Comparison of ENCODE assay signal across 26 cellular contexts in genomic region chr10:97825020-97825739, GRCh38. TPM values are rescaled to one million over a fixed set of nuclear protein-coding genes. Genes with fewer than 3 reads are reported as not detected.
DNase-seq lines count a peak whose midpoint lies in the region; ATAC-seq, FAIRE-seq and TF ChIP-seq lines count a peak whose summit lies in the region.
"Had no signal": no experiment of that assay in that cellular context is flagged by ENCODE, and none has a peak within 500 bp of the region (broad histone marks: within the 10 kb centered on the region; RNA-seq: fewer than 3 reads in every experiment).

No MANE protein-coding gene starts in this region.

- no peak for ATAC-seq in activated CD8-positive, alpha-beta T cell treated with anti-CD3 and anti-CD28 coated beads, Interleukin-2, amount 10 ng/mL, durations not matched to agents 7 days and 5 days
- ATAC-seq in activated CD8-positive, alpha-beta T cell treated with anti-CD3 and anti-CD28 coated beads for 36 hours: no peak
- no peak for ATAC-seq in stimulated activated effector memory CD8-positive, alpha-beta T cell treated with anti-CD3 and anti-CD28 coated beads, Interleukin-12 subunit alpha, Interleukin-12 subunit beta, amount 100 ng/mL, for 72 hours
- no peak for ATAC-seq in GM18519 (IDR thresholded peaks at IDR 0.05; ENCODE audit: low FRiP score, unreplicated experiment)
- ATAC-seq: PC-3 had no signal

- H4K8ac ChIP-seq in H9 (replicated peaks; ENCODE audit: insufficient read length, low read depth, low read length) (no peak overlapping the region), H1 (ENCODE audit: extremely low read depth, insufficient read depth, low read length) (no peak overlapping the region)

- peaks cover 1% of the 10 kb centered on the region for H3K27me3 Mint-ChIP-seq in activated CD8-positive, alpha-beta T cell treated with anti-CD3 and anti-CD28 coated beads, Interleukin-2, amount 10 ng/mL, durations not matched to agents 7 days and 5 days (ENCODE audit: low read depth)
- no peaks in the 10 kb centered on the region for H3K27me3 Mint-ChIP-seq in activated CD8-positive, alpha-beta T cell treated with anti-CD3 and anti-CD28 coated beads for 36 hours
- no peaks in the 10 kb centered on the region; the same call in 1 of the 2 replicates for H3K27me3 Mint-ChIP-seq in H9 (ENCODE audit: low read depth)
- H3K27me3 Mint-ChIP-seq: IgD-negative memory B cell had no signal

- H3K4me3 ChIP-seq in H1 (ENCODE audit: extremely low read depth in 1 of 4, insufficient read depth in 2 of 4, low read depth in 3 of 4, low read length in 4 of 4): no peak overlapping the region
- H3K4me3 ChIP-seq: HAP-1 had no signal

- H2BK5ac ChIP-seq in H9 (ENCODE audit: insufficient read length, low read length) (no peak overlapping the region), H1 (ENCODE audit: low read depth, low read length) (no peak overlapping the region)

- H3K4me2 ChIP-seq in H9 (ENCODE audit: insufficient read depth, insufficient read length, low read length) (no peak overlapping the region), H1 (ENCODE audit: insufficient read depth in 1 of 2, low read depth in 2 of 2, low read length in 2 of 2) (no peak overlapping the region)
- H3K4me2 ChIP-seq: SK-N-SH had no signal

- POLR2A ChIA-PET in activated CD8-positive, alpha-beta T cell treated with anti-CD3 and anti-CD28 coated beads, Interleukin-2, amount 10 ng/mL, durations not matched to agents 7 days and 5 days (lab: Charles Lee): no interaction called here
- POLR2A ChIA-PET in activated CD8-positive, alpha-beta T cell treated with anti-CD3 and anti-CD28 coated beads for 36 hours (lab: Charles Lee): no interaction called here
- POLR2A ChIA-PET in H1 (lab: Charles Lee; ENCODE audit: partially characterized antibody): no interaction called here

- TF ChIP-seq CTCF in activated CD8-positive, alpha-beta T cell treated with anti-CD3 and anti-CD28 coated beads for 36 hours (IDR thresholded peaks at IDR 0.05): no peak
- TF ChIP-seq CTCF in H9 (conservative IDR thresholded peaks at IDR 0.05) (no peak), H1 (IDR thresholded peaks at IDR 0.05; ENCODE audit: control extremely low read depth in 1 of 3, insufficient read depth in 1 of 3, low read depth in 1 of 3, low read length in 3 of 3) (no peak)

- no peaks in the 10 kb centered on the region for H3K79me1 ChIP-seq in H9 (ENCODE audit: insufficient read depth, low read depth, low read length, poor library complexity, severe bottlenecking)
- no peaks in the 10 kb centered on the region; the same call in 1 of the 2 replicates for H3K79me1 ChIP-seq in H1 (ENCODE audit: low read depth, low read length)

- intact Hi-C loops in activated CD8-positive, alpha-beta T cell treated with anti-CD3 and anti-CD28 coated beads for 36 hours (cut with micrococcal nuclease): no loop called here

- H2BK20ac ChIP-seq in H9 (ENCODE audit: low read depth, low read length, poor library complexity, severe bottlenecking) (no peak overlapping the region), H1 (ENCODE audit: low read length) (no peak overlapping the region)

- peak overlapping the region; percentile 14 for H3K18ac ChIP-seq in H9 (ENCODE audit: insufficient read length, low read depth, low read length)
- no peak overlapping the region for H3K18ac ChIP-seq in H1 (ENCODE audit: extremely low read depth, low read length)

- H2AK5ac ChIP-seq in H9 (ENCODE audit: insufficient read length, low read length) (no peak overlapping the region), H1 (ENCODE audit: low read depth, low read length) (no peak overlapping the region; the same call in 1 of the 2 replicates)

- H4K20me1 ChIP-seq in H9 (ENCODE audit: control insufficient read depth, insufficient read depth, insufficient read length) (no peaks in the 10 kb centered on the region), H1 (replicated peaks in 1 of 2; ENCODE audit: control insufficient read depth in 1 of 2, insufficient read depth in 2 of 2, low read length in 2 of 2) (no peaks in the 10 kb centered on the region)

- peaks cover 28% of the 10 kb centered on the region for H3K4me1 Mint-ChIP-seq in activated CD8-positive, alpha-beta T cell treated with anti-CD3 and anti-CD28 coated beads, Interleukin-2, amount 10 ng/mL, durations not matched to agents 7 days and 5 days (ENCODE audit: low read depth)
- peaks cover 21% of the 10 kb centered on the region for H3K4me1 Mint-ChIP-seq in activated CD8-positive, alpha-beta T cell treated with anti-CD3 and anti-CD28 coated beads for 36 hours (ENCODE audit: low read depth)
- H3K4me1 Mint-ChIP-seq in H9: peaks cover 7 to 29% of the 10 kb centered on the region in 2 experiments
- peaks cover 32% of the 10 kb centered on the region for H3K4me1 Mint-ChIP-seq in stimulated activated effector memory CD8-positive, alpha-beta T cell treated with anti-CD3 and anti-CD28 coated beads, Interleukin-12 subunit alpha, Interleukin-12 subunit beta, amount 100 ng/mL, for 72 hours
- H3K4me1 Mint-ChIP-seq: CD14-positive monocyte had no signal

- WGBS in H9 (ENCODE audit: extremely low coverage, insufficient read length, low lambda C conversion rate): no CpG with 5 or more reads among the region's 12 CpGs
- 84% methylated on average over 11 of the region's 12 CpGs; no CpG with 5 or more reads in 1 of the 2 experiments for WGBS in H1 (ENCODE audit: extremely low coverage in 1 of 2, insufficient coverage in 1 of 2, insufficient read length in 1 of 2, insufficient replicate concordance in 2 of 2, low coverage in 1 of 2, low lambda C conversion rate in 2 of 2, missing lambda C conversion rate in 1 of 2), 2 experiments

- H3K79me2 ChIP-seq in H9 (ENCODE audit: insufficient read depth, low read length): no peaks in the 10 kb centered on the region
- H3K79me2 ChIP-seq in H1 (ENCODE audit: control insufficient read depth in 1 of 2, insufficient read depth in 2 of 2, low read length in 2 of 2): no peaks in the 10 kb centered on the region

- no peaks in the 10 kb centered on the region for H3K9me3 Mint-ChIP-seq in activated CD8-positive, alpha-beta T cell treated with anti-CD3 and anti-CD28 coated beads, Interleukin-2, amount 10 ng/mL, durations not matched to agents 7 days and 5 days (ENCODE audit: insufficient read depth)
- H3K9me3 Mint-ChIP-seq in activated CD8-positive, alpha-beta T cell treated with anti-CD3 and anti-CD28 coated beads for 36 hours: no peaks in the 10 kb centered on the region
- H3K9me3 Mint-ChIP-seq in H9: no peaks in the 10 kb centered on the region
- no peaks in the 10 kb centered on the region for H3K9me3 Mint-ChIP-seq in stimulated activated effector memory CD8-positive, alpha-beta T cell treated with anti-CD3 and anti-CD28 coated beads, Interleukin-12 subunit alpha, Interleukin-12 subunit beta, amount 100 ng/mL, for 72 hours
- H3K9me3 Mint-ChIP-seq: CD8-positive, alpha-beta memory T cell; IgD-negative memory B cell had no signal

- DNase-seq in activated CD8-positive, alpha-beta T cell treated with anti-CD3 and anti-CD28 coated beads, Interleukin-2, amount 10 ng/mL, durations not matched to agents 7 days and 5 days: no peak
- DNase-seq in activated CD8-positive, alpha-beta T cell treated with anti-CD3 and anti-CD28 coated beads for 36 hours: no peak
- no peak for DNase-seq in H9
- DNase-seq in H1 (ENCODE audit: low read depth in 1 of 2, low spot score in 2 of 2): no peak
- no peak for DNase-seq in stimulated activated effector memory CD8-positive, alpha-beta T cell treated with anti-CD3 and anti-CD28 coated beads, Interleukin-12 subunit alpha, Interleukin-12 subunit beta, amount 100 ng/mL, for 72 hours (ENCODE audit: low spot score in 2 of 2)
- DNase-seq in HUDEP-2 (lab: John Stamatoyannopoulos, UW; ENCODE audit: unreplicated experiment in 76 of 76): no peak
- DNase-seq: ACHN; BE2C; CD8-positive, alpha-beta memory T cell; DMS153; DND-41; Karpas-422; NCI-H1092 treated with DMSO at 0.1 percent for 48 hours; NCI-H1436 treated with DMSO at 0.1 percent for 48 hours; NCI-H187 treated with DMSO at 0.1 percent for 48 hours; NCI-H2107; NCI-H446 treated with DMSO at 0.1 percent for 48 hours; NCI-H526; NK-92 treated with Interleukin-12 subunit alpha and Interleukin-12 subunit beta, amount 100 ng/mL, for 24 hours; PC-3; SK-N-SH had no signal

- no peaks in the 10 kb centered on the region for H3K36me3 ChIP-seq in H1 (ENCODE audit: control insufficient read depth in 2 of 4, insufficient read depth in 4 of 4, low read length in 3 of 4)
- H3K36me3 ChIP-seq: BE2C, HAP-1 had no signal

- H2BK15ac ChIP-seq in H9 (ENCODE audit: low read depth, low read length): no peak overlapping the region
- H2BK15ac ChIP-seq in H1 (ENCODE audit: low read length): no peak overlapping the region

- no peaks in the 10 kb centered on the region for H3K36me3 Mint-ChIP-seq in activated CD8-positive, alpha-beta T cell treated with anti-CD3 and anti-CD28 coated beads, Interleukin-2, amount 10 ng/mL, durations not matched to agents 7 days and 5 days (ENCODE audit: low read depth)
- H3K36me3 Mint-ChIP-seq in activated CD8-positive, alpha-beta T cell treated with anti-CD3 and anti-CD28 coated beads for 36 hours (ENCODE audit: low read depth): no peaks in the 10 kb centered on the region
- H3K36me3 Mint-ChIP-seq in H9 (ENCODE audit: insufficient read depth in 1 of 3, low read depth in 3 of 3): no peaks in the 10 kb centered on the region
- no peaks in the 10 kb centered on the region for H3K36me3 Mint-ChIP-seq in stimulated activated effector memory CD8-positive, alpha-beta T cell treated with anti-CD3 and anti-CD28 coated beads, Interleukin-12 subunit alpha, Interleukin-12 subunit beta, amount 100 ng/mL, for 72 hours
- H3K36me3 Mint-ChIP-seq: CD14-positive monocyte had no signal

- H4K5ac ChIP-seq in H9 (ENCODE audit: insufficient read length, low read depth, low read length) (no peak overlapping the region), H1 (ENCODE audit: insufficient read length, low read depth, low read length) (no peak overlapping the region)

- H2BK12ac ChIP-seq in H9 (ENCODE audit: insufficient read length, low read depth, low read length): no peak overlapping the region
- 0 out of 2 replicates have a peak overlapping the region, but pooled peaks have one; percentile 14 for H2BK12ac ChIP-seq in H1 (ENCODE audit: low read depth, low read length)

- H3K23ac ChIP-seq in H9 (ENCODE audit: insufficient read length, low read depth, low read length) (no peak overlapping the region), H1 (ENCODE audit: insufficient read length) (no peak overlapping the region)

- no peaks in the 10 kb centered on the region for H3K4me1 ChIP-seq in H9 (ENCODE audit: insufficient read depth, low read length)
- H3K4me1 ChIP-seq in H1 (replicated peaks in 1 of 4; ENCODE audit: control insufficient read depth in 3 of 4, insufficient read depth in 4 of 4, low read length in 3 of 4): peaks cover 0 to 11% (median 6%) of the 10 kb centered on the region in 4 experiments; a peak in 4 of 7 replicates
- H3K4me1 ChIP-seq: BE2C, HAP-1 had no signal

- H2AFZ ChIP-seq in H9 (ENCODE audit: low read length) (no peak overlapping the region), H1 (ENCODE audit: low read length) (no peak overlapping the region)

- H3K27ac Mint-ChIP-seq in activated CD8-positive, alpha-beta T cell treated with anti-CD3 and anti-CD28 coated beads, Interleukin-2, amount 10 ng/mL, durations not matched to agents 7 days and 5 days: peak overlapping the region; percentile 5
- H3K27ac Mint-ChIP-seq in activated CD8-positive, alpha-beta T cell treated with anti-CD3 and anti-CD28 coated beads for 36 hours: no peak overlapping the region
- H3K27ac Mint-ChIP-seq in H9: 0 out of 7 replicates have a peak overlapping the region, but pooled peaks of 1 of the 3 experiments have one; percentile 29
- H3K27ac Mint-ChIP-seq in stimulated activated effector memory CD8-positive, alpha-beta T cell treated with anti-CD3 and anti-CD28 coated beads, Interleukin-12 subunit alpha, Interleukin-12 subunit beta, amount 100 ng/mL, for 72 hours: peak overlapping the region; percentile 7
- H3K27ac Mint-ChIP-seq: CD14-positive monocyte, IgD-negative memory B cell had no signal

- no peak for TF ChIP-seq RAD21 in H1 (IDR thresholded peaks at IDR 0.05 in 1 of 2, conservative IDR thresholded peaks at IDR 0.05 in 1 of 2; ENCODE audit: low read depth in 2 of 2, low read length in 2 of 2)

- H3K4me3 Mint-ChIP-seq in activated CD8-positive, alpha-beta T cell treated with anti-CD3 and anti-CD28 coated beads, Interleukin-2, amount 10 ng/mL, durations not matched to agents 7 days and 5 days: no peak overlapping the region
- no peak overlapping the region for H3K4me3 Mint-ChIP-seq in activated CD8-positive, alpha-beta T cell treated with anti-CD3 and anti-CD28 coated beads for 36 hours
- no peak overlapping the region for H3K4me3 Mint-ChIP-seq in H9
- no peak overlapping the region for H3K4me3 Mint-ChIP-seq in stimulated activated effector memory CD8-positive, alpha-beta T cell treated with anti-CD3 and anti-CD28 coated beads, Interleukin-12 subunit alpha, Interleukin-12 subunit beta, amount 100 ng/mL, for 72 hours
- H3K4me3 Mint-ChIP-seq: CD14-positive monocyte; CD8-positive, alpha-beta memory T cell had no signal

- H3K27me3 ChIP-seq in H9 (ENCODE audit: insufficient read depth, low read length) (no peaks in the 10 kb centered on the region), H1 (replicated peaks in 1 of 4; ENCODE audit: control insufficient read depth in 3 of 4, extremely low read depth in 1 of 4, insufficient read depth in 3 of 4, low read length in 3 of 4) (no peaks in the 10 kb centered on the region)
- H3K27me3 ChIP-seq: BE2C had no signal

- no peak for FAIRE-seq in H1 (lab: Jason Lieb, UNC)

- H3K23me2 ChIP-seq in H9 (ENCODE audit: insufficient read length, low read depth, low read length, poor library complexity, severe bottlenecking) (peaks cover 2% of the 10 kb centered on the region), H1 (ENCODE audit: low read depth, low read length) (no peaks in the 10 kb centered on the region)

- H3K4ac ChIP-seq in H9 (ENCODE audit: low read depth, low read length) (no peak overlapping the region), H1 (replicated peaks; ENCODE audit: insufficient read length, low read depth, low read length) (no peak overlapping the region)

- no peak for TF ChIP-seq POLR2A in H1 (IDR thresholded peaks at IDR 0.05; ENCODE audit: control extremely low read depth in 1 of 2, low read depth in 2 of 2, low read length in 2 of 2)

- TF ChIP-seq EP300 in H1 (IDR thresholded peaks at IDR 0.05; ENCODE audit: borderline replicate concordance in 1 of 2, low read depth in 2 of 2, low read length in 2 of 2): no peak

- H3K14ac ChIP-seq in H9 (ENCODE audit: insufficient read depth, low read length): no peak overlapping the region
- no peak overlapping the region for H3K14ac ChIP-seq in H1 (ENCODE audit: insufficient read length)

- H2BK120ac ChIP-seq in H9 (ENCODE audit: low read depth, low read length, poor library complexity, severe bottlenecking) (no peak overlapping the region), H1 (replicated peaks; ENCODE audit: low read depth, low read length) (no peak overlapping the region)

- H4K91ac ChIP-seq in H9 (ENCODE audit: insufficient read length, low read depth, low read length) (no peak overlapping the region), H1 (replicated peaks; ENCODE audit: insufficient read length, low read length) (no peak overlapping the region)

- no peaks in the 10 kb centered on the region for H3K9me3 ChIP-seq in H9 (ENCODE audit: control insufficient read depth, low read depth, low read length)
- no peaks in the 10 kb centered on the region for H3K9me3 ChIP-seq in H1 (ENCODE audit: insufficient read depth in 2 of 2, low read depth in 1 of 2, low read length in 1 of 2)
- H3K9me3 ChIP-seq: BE2C, HAP-1, SK-N-SH had no signal

- H3K27ac ChIP-seq in H9 (ENCODE audit: insufficient read length, low read depth, low read length): no peak overlapping the region
- no peak overlapping the region for H3K27ac ChIP-seq in H1 (ENCODE audit: low read depth, low read length)
- H3K27ac ChIP-seq: 22Rv1 had no signal

- no peak overlapping the region for H3T11ph ChIP-seq in H9 (ENCODE audit: low read length)

- CTCF ChIA-PET in activated CD8-positive, alpha-beta T cell treated with anti-CD3 and anti-CD28 coated beads, Interleukin-2, amount 10 ng/mL, durations not matched to agents 7 days and 5 days (lab: Charles Lee): interaction anchor here (1.5 kb wide), 1 partner anchor 33 kb away, joined by 5 read pairs; no protein-coding TSS in a partner anchor
- CTCF ChIA-PET in activated CD8-positive, alpha-beta T cell treated with anti-CD3 and anti-CD28 coated beads for 36 hours (lab: Charles Lee): interaction anchor here (1.6 kb wide), 1 partner anchor 44 kb away, joined by 5 read pairs; no protein-coding TSS in a partner anchor
- CTCF ChIA-PET in H1 (lab: Charles Lee; ENCODE audit: partially characterized antibody): interaction anchor here (1.2 to 1.6 kb wide), 5 partner anchors 19 to 44 kb away, joined by 3 to 7 read pairs (median 4); no protein-coding TSS in a partner anchor

- no peak overlapping the region for H3K56ac ChIP-seq in H9 (ENCODE audit: insufficient read length, low read depth, low read length)
- no peak overlapping the region for H3K56ac ChIP-seq in H1 (replicated peaks; ENCODE audit: insufficient read length, low read depth, low read length)

- no peak overlapping the region for H3K9ac ChIP-seq in H9 (ENCODE audit: extremely low read depth, insufficient read length, low read length)
- no peak overlapping the region for H3K9ac ChIP-seq in H1 (replicated peaks in 1 of 4; ENCODE audit: extremely low read depth in 1 of 4, low read depth in 3 of 4, low read length in 3 of 4)
- H3K9ac ChIP-seq: SK-N-SH had no signal

RNA-seq across cellular contexts. Expression of gene GOLGA7B, which starts 24.5 kb away (rescaled TPM):
- 10 to 100 TPM; 10.4 to 11.0 TPM for total RNA-seq in activated CD8-positive, alpha-beta T cell treated with anti-CD3 and anti-CD28 coated beads, Interleukin-2, amount 10 ng/mL, durations not matched to agents 7 days and 5 days
- total RNA-seq in activated CD8-positive, alpha-beta T cell treated with anti-CD3 and anti-CD28 coated beads for 36 hours: 1 to 10 TPM in 1 of 2 experiments, under 1 TPM in 1; 0.92 to 1.1 TPM
- 0.02 and 0.04 TPM in 2 replicates for total RNA-seq in H9 (2021)
- 0.04 TPM in 1 of 2 replicates, not detected in the other for total RNA-seq in H1 (2021; fragmentation: NEBNext Ultra II Directional; extraction: Animal tissue kit (Norgen Biotek cat#: 25700))
- 0.02 and 0.14 TPM in 2 replicates for polyA plus RNA-seq in H1 (2011; rRNA removed)
- 0.14 TPM for polyA plus RNA-seq in H1 (2011; cell fraction: cytosol; rRNA removed)
- 0.27 TPM for polyA plus RNA-seq in H1 (2011; cell fraction: nucleus; rRNA removed)
- 0.08 to 0.29 TPM (median 0.18 TPM) in 4 replicates for polyA plus RNA-seq in H1 (2012, experiment 1 of 2)
- polyA plus RNA-seq in H1 (2012, experiment 2 of 2): 0.04 TPM
- polyA plus RNA-seq in H1 (2013, experiment 1 of 2): 0.02 TPM
- 0.02 TPM for polyA plus RNA-seq in H1 (2013, experiment 2 of 2)
- polyA minus RNA-seq in H1 (2011; rRNA and poly(A)+ RNA removed): 0.13 and 0.24 TPM in 2 replicates
- not detected for polyA minus RNA-seq in H1 (2011; cell fraction: cytosol; rRNA and poly(A)+ RNA removed)
- not detected for polyA minus RNA-seq in H1 (2011; cell fraction: nucleus; rRNA and poly(A)+ RNA removed)
- polyA plus RNA-seq: CD14-positive monocyte, IgD-negative memory B cell had no signal

RNA-seq across cellular contexts. Expression of gene SFRP5, which starts 53.4 kb away (rescaled TPM):
- under 1 TPM; 0.24 to 0.42 TPM for total RNA-seq in activated CD8-positive, alpha-beta T cell treated with anti-CD3 and anti-CD28 coated beads, Interleukin-2, amount 10 ng/mL, durations not matched to agents 7 days and 5 days
- under 1 TPM; 0.60 to 0.74 TPM for total RNA-seq in activated CD8-positive, alpha-beta T cell treated with anti-CD3 and anti-CD28 coated beads for 36 hours
- total RNA-seq in H9 (2021): 1.7 and 1.8 TPM in 2 replicates
- 3.3 and 3.9 TPM in 2 replicates for total RNA-seq in H1 (2021; fragmentation: NEBNext Ultra II Directional; extraction: Animal tissue kit (Norgen Biotek cat#: 25700))
- 5.9 and 8.6 TPM in 2 replicates for polyA plus RNA-seq in H1 (2011; rRNA removed)
- polyA plus RNA-seq in H1 (2011; cell fraction: cytosol; rRNA removed): 5.3 TPM
- 4.9 TPM for polyA plus RNA-seq in H1 (2011; cell fraction: nucleus; rRNA removed)
- polyA plus RNA-seq in H1 (2012, experiment 1 of 2): 1.2 to 5.2 TPM (median 3.9 TPM) in 4 replicates
- 4.1 TPM for polyA plus RNA-seq in H1 (2012, experiment 2 of 2)
- polyA plus RNA-seq in H1 (2013, experiment 1 of 2): 3.9 TPM
- 3.5 TPM for polyA plus RNA-seq in H1 (2013, experiment 2 of 2)
- 1.4 TPM in 2 replicates for polyA minus RNA-seq in H1 (2011; rRNA and poly(A)+ RNA removed)
- 3.2 TPM for polyA minus RNA-seq in H1 (2011; cell fraction: cytosol; rRNA and poly(A)+ RNA removed)
- 3.4 TPM for polyA minus RNA-seq in H1 (2011; cell fraction: nucleus; rRNA and poly(A)+ RNA removed)
- total RNA-seq: CD8-positive, alpha-beta memory T cell; PC-3 had no signal
- polyA plus RNA-seq: CD14-positive monocyte, IgD-negative memory B cell, SK-N-SH had no signal

Comparison
In these comparisons a context has a peak if more than half of its experiments do, and no peak if none do; other contexts are left out.
1. RNA of gene GOLGA7B, which starts 24.5 kb away (total RNA-seq): 10.4 to 11.0 TPM in activated CD8-positive, alpha-beta T cell treated with anti-CD3 and anti-CD28 coated beads, Interleukin-2, amount 10 ng/mL, durations not matched to agents 7 days and 5 days; 0.92 to 1.1 TPM in activated CD8-positive, alpha-beta T cell treated with anti-CD3 and anti-CD28 coated beads for 36 hours, 0.02 to 0.04 TPM in H9 and 0.04 TPM in H1; every median in the first group is over 4 times any median in the second.